1 cellular context compared by ENCODE assay signal in genomic region chr12:56437430-56438176, GRCh38.
TF ChIP-seq lines count a peak whose summit lies in the region.

No MANE protein-coding gene starts in this region.

TF ChIP-seq in K562, 482 proteins besides CTCF, POLR2A, EP300 and RAD21 (continued from another document and continues in another):
- TF ChIP-seq SMAD2 (IDR thresholded peaks at IDR 0.05; ENCODE audit: low read depth, low read length) (no peak), ARID3A (IDR thresholded peaks at IDR 0.05; ENCODE audit: borderline replicate concordance, low read depth, low read length) (peak; percentile 91; the same call in 1 of the 2 replicates), MAX (CRISPR knock-in tag; IDR thresholded peaks at IDR 0.05) (peak; percentile 59; the same call in 1 of the 2 replicates), ATF4 (CRISPR knock-in tag; IDR thresholded peaks at IDR 0.05) (no peak), CEBPB (tag; IDR thresholded peaks at IDR 0.05) (no peak), BRD4 (IDR thresholded peaks at IDR 0.05) (no peak), TAF1 (IDR thresholded peaks at IDR 0.05; ENCODE audit: control insufficient read depth, extremely low read depth, insufficient read depth, low read length, severe bottlenecking) (peak; percentile 56), ZNF316 (IDR thresholded peaks at IDR 0.05) (0 out of 2 replicates have a peak, but pooled peaks have one; percentile 5), HOMEZ (CRISPR knock-in tag; IDR thresholded peaks at IDR 0.05) (no peak), ZBTB8A (IDR thresholded peaks at IDR 0.05; ENCODE audit: partially characterized antibody) (no peak), THRA (IDR thresholded peaks at IDR 0.05) (peak; percentile 58; the same call in 1 of the 2 replicates), SP2 (IDR thresholded peaks at IDR 0.05; ENCODE audit: extremely low read depth, low read depth, low read length, poor library complexity, severe bottlenecking) (no peak), MBD1 (CRISPR knock-in tag; IDR thresholded peaks at IDR 0.05) (no peak), ZMIZ1 (IDR thresholded peaks at IDR 0.05; ENCODE audit: low read depth in 2 of 2, low read length in 2 of 2) (peak in 1 of 2 experiments; percentile 55; a peak in 1 of 4 replicates), SNRNP70 (optimal IDR thresholded peaks at IDR 0.05; ENCODE audit: low read depth, low read length) (no peak), GATA2 (CRISPR knock-in tag; IDR thresholded peaks at IDR 0.05) (peak; percentile 90), RAD51 (IDR thresholded peaks at IDR 0.05; ENCODE audit: borderline replicate concordance, low read depth) (0 out of 2 replicates have a peak, but pooled peaks have one; percentile 4), NELFE (IDR thresholded peaks at IDR 0.05; ENCODE audit: insufficient read depth, insufficient read length) (no peak), DDX20 (tag; IDR thresholded peaks at IDR 0.05; ENCODE audit: low read depth) (no peak), ID3 (CRISPR knock-in tag; IDR thresholded peaks at IDR 0.05) (no peak), ID3 (tag; IDR thresholded peaks at IDR 0.05) (no peak), ZNF347 (CRISPR knock-in tag; IDR thresholded peaks at IDR 0.05; ENCODE audit: low read depth) (no peak), ZNF23 (CRISPR knock-in tag; IDR thresholded peaks at IDR 0.05) (no peak), JUNB (CRISPR knock-in tag; conservative IDR thresholded peaks at IDR 0.05) (no peak), FUS (optimal IDR thresholded peaks at IDR 0.05; ENCODE audit: low read depth, low read length) (no peak), POLR2AphosphoS5 (IDR thresholded peaks at IDR 0.05; ENCODE audit: control insufficient read depth, insufficient read depth, low read depth, low read length) (peak; percentile 41; the same call in 1 of the 2 replicates), ZNF175 (CRISPR knock-in tag; IDR thresholded peaks at IDR 0.05; ENCODE audit: low read depth) (peak; percentile 45; the same call in 1 of the 2 replicates), ZNF655 (CRISPR knock-in tag; IDR thresholded peaks at IDR 0.05) (no peak), OTX1 (CRISPR knock-in tag; IDR thresholded peaks at IDR 0.05) (peak; percentile 89), CHCHD3 (CRISPR knock-in tag; IDR thresholded peaks at IDR 0.05) (no peak), ZNF778 (CRISPR knock-in tag; IDR thresholded peaks at IDR 0.05) (no peak), EZH2 (IDR thresholded peaks at IDR 0.05; ENCODE audit: borderline replicate concordance, low read depth, low read length) (no peak), PCBP2 (IDR thresholded peaks at IDR 0.05; ENCODE audit: low read depth, low read length, poor library complexity, severe bottlenecking) (no peak), MXI1 (IDR thresholded peaks at IDR 0.05; ENCODE audit: low read depth, low read length) (peak; percentile 73; the same call in 1 of the 2 replicates), FOXK2 (conservative IDR thresholded peaks at IDR 0.05 in 1 of 2, IDR thresholded peaks at IDR 0.05 in 1 of 2; ENCODE audit: low read depth in 2 of 2) (peak; percentile 64 to 72), CEBPG (CRISPR knock-in tag; IDR thresholded peaks at IDR 0.05) (peak; percentile 63), CEBPG (tag; conservative IDR thresholded peaks at IDR 0.05 in 1 of 2, IDR thresholded peaks at IDR 0.05 in 1 of 2) (no peak), MIER1 (IDR thresholded peaks at IDR 0.05; ENCODE audit: low read depth) (no peak), ZNF407 (IDR thresholded peaks at IDR 0.05; ENCODE audit: low read depth) (peak; percentile 67; the same call in 1 of the 2 replicates)
